ENCODE assay signal across 16 cellular contexts in genomic region chr1:173798078-173798477, GRCh38. TPM values are rescaled to one million over a fixed set of nuclear protein-coding genes. Genes with fewer than 3 reads are reported as not detected.
DNase-seq lines count a peak whose midpoint lies in the region; ATAC-seq and TF ChIP-seq lines count a peak whose summit lies in the region.
"Had no signal": no experiment of that assay in that cellular context is flagged by ENCODE, and none has a peak within 500 bp of the region (broad histone marks: within the 10 kb centered on the region; RNA-seq: fewer than 3 reads in every experiment).

No MANE protein-coding gene starts in this region.

- H3K27me3 ChIP-seq in RWPE2 (ENCODE audit: insufficient read depth, poor library complexity, severe bottlenecking) (no peaks in the 10 kb centered on the region), trophoblast cell (ENCODE audit: insufficient read depth, low read length) (no peaks in the 10 kb centered on the region), tibial artery (no peaks in the 10 kb centered on the region)

- intact Hi-C loops in tibial artery (cut with DNase I; ENCODE audit: low total_unique reads) = no loop called here

- H2AFZ ChIP-seq in trophoblast cell (ENCODE audit: insufficient read depth, low read length, poor library complexity) = no peak overlapping the region

- no peak overlapping the region for H2BK12ac ChIP-seq in trophoblast cell (ENCODE audit: low read length)

- no peak overlapping the region for H4K12ac ChIP-seq in trophoblast cell (ENCODE audit: low read depth, low read length)

- H2BK120ac ChIP-seq in trophoblast cell (ENCODE audit: insufficient read depth, low read length, poor library complexity) = no peak overlapping the region

- no peak overlapping the region for H3K18ac ChIP-seq in trophoblast cell (ENCODE audit: low read length)

- H3K4me1 ChIP-seq in RWPE2 (ENCODE audit: insufficient read depth, poor library complexity, severe bottlenecking) (no peaks in the 10 kb centered on the region), trophoblast cell (ENCODE audit: control insufficient read depth in 1 of 2, insufficient read depth in 2 of 2, low read length in 2 of 2) (no peaks in the 10 kb centered on the region), tibial artery (no peaks in the 10 kb centered on the region)

- H3K36me3 ChIP-seq in RWPE2 (ENCODE audit: low read depth) = peaks cover 56% of the 10 kb centered on the region
- peaks cover 5% of the 10 kb centered on the region in 2 experiments for H3K36me3 ChIP-seq in trophoblast cell (ENCODE audit: control insufficient read depth in 1 of 2, insufficient read depth in 2 of 2, low read length in 2 of 2)
- peaks cover 0 to 4% (median 0%) of the 10 kb centered on the region in 3 donors for H3K36me3 ChIP-seq in tibial artery

- TF ChIP-seq CTCF in RWPE2 (IDR thresholded peaks at IDR 0.05; ENCODE audit: poor library complexity, severe bottlenecking) = no peak
- TF ChIP-seq CTCF in epithelial cell of proximal tubule (conservative IDR thresholded peaks at IDR 0.05; ENCODE audit: low read depth, low read length) = no peak
- no peak for TF ChIP-seq CTCF in tibial artery (IDR thresholded peaks at IDR 0.05)
- no peak for TF ChIP-seq CTCF in type B pancreatic cell (conservative IDR thresholded peaks at IDR 0.05)

- no peaks in the 10 kb centered on the region for H3K27me3 Mint-ChIP-seq in type B pancreatic cell

- peaks cover 10% of the 10 kb centered on the region for H3K36me3 Mint-ChIP-seq in type B pancreatic cell

- H3K27ac Mint-ChIP-seq in type B pancreatic cell = no peak overlapping the region

- no peak overlapping the region for H3K4me2 ChIP-seq in trophoblast cell (ENCODE audit: low read length)
- H3K4me2 ChIP-seq: SK-N-SH had no signal

- no peaks in the 10 kb centered on the region for H3K79me2 ChIP-seq in trophoblast cell (ENCODE audit: control insufficient read depth, insufficient read depth, low read length, poor library complexity)

- no peak overlapping the region for H2BK5ac ChIP-seq in trophoblast cell (ENCODE audit: low read depth, low read length, poor library complexity)

- H3K9me3 ChIP-seq in RWPE2 (ENCODE audit: severe bottlenecking) = no peaks in the 10 kb centered on the region
- no peaks in the 10 kb centered on the region for H3K9me3 ChIP-seq in trophoblast cell (ENCODE audit: insufficient read depth, low read depth, low read length)
- H3K9me3 ChIP-seq in tibial artery = no peaks in the 10 kb centered on the region
- H3K9me3 ChIP-seq: SK-N-SH had no signal

- H3K4me3 ChIP-seq in RWPE2 (ENCODE audit: severe bottlenecking) (no peak overlapping the region), epithelial cell of proximal tubule (ENCODE audit: low read depth, low read length) (no peak overlapping the region), trophoblast cell (ENCODE audit: low read depth, low read length) (no peak overlapping the region), tibial artery (no peak overlapping the region)

- no peak overlapping the region for H3K4ac ChIP-seq in trophoblast cell (ENCODE audit: low read depth, low read length)

- no peak overlapping the region for H4K8ac ChIP-seq in trophoblast cell (ENCODE audit: low read depth, low read length)

- no peaks in the 10 kb centered on the region for H3K79me1 ChIP-seq in trophoblast cell (ENCODE audit: low read length)

- no peak overlapping the region for H3K4me3 Mint-ChIP-seq in type B pancreatic cell

- H2AK5ac ChIP-seq in trophoblast cell (ENCODE audit: low read length) = no peak overlapping the region

- H3K23ac ChIP-seq in trophoblast cell (ENCODE audit: low read length) = no peak overlapping the region

- no peak overlapping the region for H3K9ac ChIP-seq in trophoblast cell (ENCODE audit: low read length)
- H3K9ac ChIP-seq: SK-N-SH had no signal

- H4K91ac ChIP-seq in trophoblast cell (ENCODE audit: low read depth, low read length) = no peak overlapping the region

- peak; percentile 75; the same call in 2 of the 3 replicates for ATAC-seq in RWPE2 (ENCODE audit: low read depth)

- H3K4me1 Mint-ChIP-seq in type B pancreatic cell (ENCODE audit: unreplicated experiment) = no peaks in the 10 kb centered on the region

- no peak overlapping the region for H3K27ac ChIP-seq in RWPE2 (ENCODE audit: poor library complexity, severe bottlenecking)
- no peak overlapping the region for H3K27ac ChIP-seq in trophoblast cell (ENCODE audit: low read depth, low read length)
- no peak overlapping the region for H3K27ac ChIP-seq in tibial artery

- no peaks in the 10 kb centered on the region for H3K9me3 Mint-ChIP-seq in type B pancreatic cell

- no peak overlapping the region for H3K14ac ChIP-seq in trophoblast cell (ENCODE audit: low read length)

- DNase-seq in HT1080 (ENCODE audit: low read depth) (peak; percentile 7), RWPE2 (ENCODE audit: low spot score) (no peak), epithelial cell of proximal tubule (ENCODE audit: low read depth) (peak; percentile 6), trophoblast cell (peak; percentile 1 to 40), tibial artery (no peak), type B pancreatic cell (ENCODE audit: extremely low spot score, unreplicated experiment) (no peak)
- DNase-seq in activated CD4-positive, CD25-positive, alpha-beta regulatory T cell treated with anti-CD3 and anti-CD28 coated beads, Interleukin-2, amount 50 U/mL, for 72 hours = no peak
- DNase-seq: C1 segment of cervical spinal cord, DMS79, NCI-H1417, NCI-H187, NCI-H2107, NCI-H510A, NCI-H774, SHP77 treated with DMSO at 0.1 percent for 48 hours, SK-N-SH had no signal

RNA-seq across cellular contexts. Expression of gene DARS2, which starts 26.4 kb away (rescaled TPM):
- 51.1 and 60.6 TPM in 2 replicates for total RNA-seq in HT1080 (2014; rRNA removed; shearing (Covaris generic))
- polyA plus RNA-seq in HT1080 (2015; cell fraction: cytosol; rRNA removed) = 67.7 and 78.8 TPM in 2 replicates
- 179 and 182 TPM in 2 replicates for polyA plus RNA-seq in HT1080 (2015; cell fraction: nucleus; rRNA removed)
- 36.3 and 39.6 TPM in 2 replicates for total RNA-seq in epithelial cell of proximal tubule
- 17.2 and 17.4 TPM in 2 replicates for polyA plus RNA-seq in trophoblast cell (2013)
- 23.6 and 28.2 TPM in 2 replicates for total RNA-seq in type B pancreatic cell (ENCODE audit: low replicate concordance)

RNA-seq across cellular contexts. Expression of gene CENPL, which starts 26.6 kb away (rescaled TPM):
- 24.8 and 28.0 TPM in 2 replicates for total RNA-seq in HT1080 (2014; rRNA removed; shearing (Covaris generic))
- polyA plus RNA-seq in HT1080 (2015; cell fraction: cytosol; rRNA removed) = 17.0 and 18.3 TPM in 2 replicates
- polyA plus RNA-seq in HT1080 (2015; cell fraction: nucleus; rRNA removed) = 14.8 and 14.9 TPM in 2 replicates
- total RNA-seq in epithelial cell of proximal tubule (11.8 and 17.7 TPM in 2 replicates), type B pancreatic cell (ENCODE audit: low replicate concordance) (11.5 and 14.1 TPM in 2 replicates)
- 7.7 and 8.2 TPM in 2 replicates for polyA plus RNA-seq in trophoblast cell (2013)

Comparison
In these comparisons a context has a peak if more than half of its experiments do, and no peak if none do; other contexts are left out.
1. DNase-seq: peak in HT1080 (single experiment), epithelial cell of proximal tubule (single experiment) and trophoblast cell (2 of 2); none in RWPE2 (single experiment), tibial artery (0 of 2), type B pancreatic cell (single experiment) and activated CD4-positive, CD25-positive, alpha-beta regulatory T cell treated with anti-CD3 and anti-CD28 coated beads, Interleukin-2, amount 50 U/mL, for 72 hours (single experiment).